Comparison of ENCODE assay signal across 19 cellular contexts in genomic region chr2:159022019-159022418, GRCh38. TPM values are rescaled to one million over a fixed set of nuclear protein-coding genes. Genes with fewer than 3 reads are reported as not detected.
DNase-seq lines count a peak whose midpoint lies in the region; ATAC-seq, FAIRE-seq and TF ChIP-seq lines count a peak whose summit lies in the region.
"Had no signal": no experiment of that assay in that cellular context is flagged by ENCODE, and none has a peak within 500 bp of the region (broad histone marks: within the 10 kb centered on the region; RNA-seq: fewer than 3 reads in every experiment).

No MANE protein-coding gene starts in this region.

- H3K9ac ChIP-seq in IMR-90 (ENCODE audit: low read depth, low read length) (no peak overlapping the region), endothelial cell of umbilical vein (replicated peaks; ENCODE audit: extremely low read depth, insufficient read depth, low read length) (no peak overlapping the region)
- H3K9ac ChIP-seq: BLaER1 treated with 17β-estradiol and CSF1 and Interleukin-3, amounts not matched to agents 10 nM and 100 nM had no signal

- no peak overlapping the region for H3K18ac ChIP-seq in IMR-90 (ENCODE audit: low read depth, low read length)

- H3K4me3 ChIP-seq in IMR-90 (ENCODE audit: insufficient read depth, low read depth, low read length) = no peak overlapping the region
- H3K4me3 ChIP-seq in endothelial cell of umbilical vein (replicated peaks in 1 of 3; ENCODE audit: insufficient read depth in 1 of 3, low read depth in 1 of 3, low read length in 3 of 3) = no peak overlapping the region
- no peak overlapping the region for H3K4me3 ChIP-seq in left ventricle myocardium inferior
- H3K4me3 ChIP-seq in aorta (ENCODE audit: low read length in 2 of 2) = no peak overlapping the region
- H3K4me3 ChIP-seq: BLaER1 treated with 17β-estradiol and CSF1 and Interleukin-3, amounts not matched to agents 10 nM and 100 nM; GM12878 had no signal

- no peak overlapping the region for H3K4ac ChIP-seq in IMR-90 (ENCODE audit: low read depth, low read length)

- peaks cover 40 to 44% of the 10 kb centered on the region in 2 experiments for H3K79me1 ChIP-seq in IMR-90 (ENCODE audit: low read depth in 1 of 2, low read length in 2 of 2)

- H3K36me3 ChIP-seq in IMR-90 (ENCODE audit: control insufficient read depth, insufficient read depth, low read length) (no peaks in the 10 kb centered on the region), endothelial cell of umbilical vein (ENCODE audit: control insufficient read depth in 2 of 2, extremely low read depth in 1 of 2, insufficient read depth in 2 of 2, low read length in 2 of 2) (peaks cover 0 to 3% of the 10 kb centered on the region in 2 experiments), left ventricle myocardium inferior (no peaks in the 10 kb centered on the region), aorta (ENCODE audit: control insufficient read depth in 1 of 2, insufficient read depth in 2 of 2, low read length in 1 of 2) (no peaks in the 10 kb centered on the region)
- H3K36me3 ChIP-seq: BLaER1 treated with 17β-estradiol and CSF1 and Interleukin-3, amounts not matched to agents 10 nM and 100 nM had no signal

- no peaks in the 10 kb centered on the region for H3K27me3 Mint-ChIP-seq in nephron progenitor cell (ENCODE audit: low read depth, poor library complexity)
- H3K27me3 Mint-ChIP-seq: B cell had no signal

- H3K27ac Mint-ChIP-seq in nephron progenitor cell = peak overlapping the region; percentile 13
- H3K27ac Mint-ChIP-seq: B cell; CD8-positive, alpha-beta T cell; H9 had no signal

- no peak overlapping the region for H2BK20ac ChIP-seq in IMR-90 (ENCODE audit: low read depth, low read length)

- DNase-seq in IMR-90 = no peak
- no peak for DNase-seq in endothelial cell of umbilical vein (ENCODE audit: low read depth, low spot score)
- no peak for DNase-seq in left ventricle myocardium inferior
- DNase-seq in nephron progenitor cell = no peak
- no peak for DNase-seq in aorta
- DNase-seq in activated naive CD4-positive, alpha-beta T cell treated with anti-CD3 and anti-CD28 coated beads, Interleukin-2, amount 50 U/mL, for 16 hours = no peak
- DNase-seq: Calu3; CD8-positive, alpha-beta T cell; DMS 273 treated with DMSO at 0.1 percent for 48 hours; DMS53; DND-41; EL; H9 had no signal

- no peak overlapping the region for H2AK5ac ChIP-seq in IMR-90 (ENCODE audit: low read depth, low read length)

- H4K8ac ChIP-seq in IMR-90 (ENCODE audit: low read depth in 2 of 2, low read length in 2 of 2) = no peak overlapping the region

- H3K27ac ChIP-seq in IMR-90 (ENCODE audit: insufficient read depth, low read length) (no peak overlapping the region), endothelial cell of umbilical vein (ENCODE audit: insufficient read depth, low read depth, low read length) (no peak overlapping the region), left ventricle myocardium inferior (replicated peaks) (peak overlapping the region; percentile 43), aorta (ENCODE audit: low read depth in 1 of 2, low read length in 2 of 2) (no peak overlapping the region)
- H3K27ac ChIP-seq: BLaER1 treated with 17β-estradiol and CSF1 and Interleukin-3, amounts not matched to agents 10 nM and 100 nM had no signal

- CTCF ChIA-PET in IMR-90 (lab: Yijun Ruan, JAX) = no interaction called here
- CTCF ChIA-PET in endothelial cell of umbilical vein (lab: Charles Lee) = interaction anchor here (2.4 kb wide), 1 partner anchor 97 kb away, joined by 6 read pairs; no protein-coding TSS in a partner anchor

- H2AK9ac ChIP-seq in IMR-90 (replicated peaks; ENCODE audit: low read depth, low read length, poor library complexity) = no peak overlapping the region

- H4K20me1 ChIP-seq in IMR-90 (ENCODE audit: insufficient read depth, low read length) (peaks cover 11% of the 10 kb centered on the region; the same call in 1 of the 2 replicates), endothelial cell of umbilical vein (replicated peaks; ENCODE audit: control insufficient read depth, extremely low read depth, insufficient read depth, low read length) (peaks cover 8% of the 10 kb centered on the region)
- H4K20me1 ChIP-seq: BLaER1 treated with 17β-estradiol and CSF1 and Interleukin-3, amounts not matched to agents 10 nM and 100 nM had no signal

- H3K9me1 ChIP-seq in IMR-90 (ENCODE audit: insufficient read depth, low read length) (peaks cover 5% of the 10 kb centered on the region; the same call in 1 of the 2 replicates), endothelial cell of umbilical vein (replicated peaks; ENCODE audit: control insufficient read depth, extremely low read depth, insufficient read depth, low read length) (no peaks in the 10 kb centered on the region)

- H3K9me3 Mint-ChIP-seq in nephron progenitor cell = peaks cover under 1% of the 10 kb centered on the region
- H3K9me3 Mint-ChIP-seq: CD8-positive, alpha-beta T cell; H9 had no signal

- TF ChIP-seq RAD21 in IMR-90 (IDR thresholded peaks at IDR 0.05; ENCODE audit: low read length) = no peak

- FAIRE-seq in endothelial cell of umbilical vein (lab: Jason Lieb, UNC) = peak; percentile 42
- FAIRE-seq: GM12878, GM19239, H1, HTR-8/SVneo had no signal

- H3K4me1 Mint-ChIP-seq in nephron progenitor cell = peaks cover 6% of the 10 kb centered on the region
- H3K4me1 Mint-ChIP-seq: B cell had no signal

- no peak overlapping the region for H2BK15ac ChIP-seq in IMR-90 (ENCODE audit: low read depth, low read length)

- no peak overlapping the region for H2BK120ac ChIP-seq in IMR-90 (ENCODE audit: low read depth, low read length)

- H3K79me2 ChIP-seq in endothelial cell of umbilical vein (ENCODE audit: control insufficient read depth, insufficient read depth, low read length) = peaks cover 83% of the 10 kb centered on the region

- no peak overlapping the region for H4K5ac ChIP-seq in IMR-90 (ENCODE audit: low read depth, low read length)

- TF ChIP-seq CTCF in IMR-90 (conservative IDR thresholded peaks at IDR 0.05; ENCODE audit: low read depth, low read length) = no peak
- TF ChIP-seq CTCF in endothelial cell of umbilical vein (IDR thresholded peaks at IDR 0.05; ENCODE audit: extremely low read depth in 1 of 2, insufficient read depth in 1 of 2, low read depth in 1 of 2, low read length in 2 of 2) = no peak
- no peak for TF ChIP-seq CTCF in left ventricle myocardium inferior (IDR thresholded peaks at IDR 0.05; ENCODE audit: borderline replicate concordance)
- no peak for TF ChIP-seq CTCF in nephron progenitor cell (IDR thresholded peaks at IDR 0.05)

- H3K36me3 Mint-ChIP-seq in nephron progenitor cell (ENCODE audit: low read depth) = peaks cover 46% of the 10 kb centered on the region
- H3K36me3 Mint-ChIP-seq: CD8-positive, alpha-beta T cell had no signal

- no peak overlapping the region for H2BK5ac ChIP-seq in IMR-90 (ENCODE audit: low read depth, low read length, poor library complexity, severe bottlenecking)

- in situ Hi-C loops in IMR-90 (cut with MboI; ENCODE audit: low sequenced_read_pairs) = no loop called here

- dilution Hi-C loops in IMR-90 (cut with HindIII; ENCODE audit: low sequenced_read_pairs, unreplicated experiment) (no loop called here), endothelial cell of umbilical vein (cut with MboI; ENCODE audit: extremely low pct_ligation_motif_present, low sequenced_read_pairs) (no loop called here)

- BruUV-seq in IMR-90 (replicated peaks; lab: Mats Ljungman, UMichigan) = no TSS peak
- no TSS peak for BruUV-seq in endothelial cell of umbilical vein (replicated peaks; lab: Mats Ljungman, UMichigan)

- no peak for TF ChIP-seq POLR2A in IMR-90 (IDR thresholded peaks at IDR 0.05; ENCODE audit: low read depth, low read length)
- no peak for TF ChIP-seq POLR2A in endothelial cell of umbilical vein (IDR thresholded peaks at IDR 0.05; ENCODE audit: low read depth, low read length)

- no peak for ATAC-seq in IMR-90 (ENCODE audit: low read depth)
- ATAC-seq in aorta (ENCODE audit: low FRiP score) = no peak
- ATAC-seq: CD8-positive, alpha-beta T cell; GM12878 had no signal

- H4K91ac ChIP-seq in IMR-90 (ENCODE audit: insufficient read depth, low read depth, low read length) = no peak overlapping the region

- POLR2A ChIA-PET in IMR-90 (lab: Charles Lee; ENCODE audit: unreplicated experiment) = no interaction called here
- POLR2A ChIA-PET in endothelial cell of umbilical vein (lab: Charles Lee) = no interaction called here

- intact Hi-C loops in IMR-90 (cut with micrococcal nuclease) (no loop called here), endothelial cell of umbilical vein (cut with micrococcal nuclease) (no loop called here), left ventricle myocardium inferior (cut with micrococcal nuclease) (no loop called here), aorta (cut with DNase I) (no loop called here)

- WGBS in IMR-90 (ENCODE audit: extremely low coverage in 2 of 2, insufficient read length in 1 of 2), 2 experiments = 33% methylated on average over 1 of the region's 5 CpGs; no CpG with 5 or more reads in 1 of the 2 experiments
- WGBS in aorta, 2 donors = 93 to 96% methylated on average over 5 of the region's 5 CpGs

- no peak overlapping the region for H3K4me3 Mint-ChIP-seq in nephron progenitor cell
- H3K4me3 Mint-ChIP-seq: B cell; CD8-positive, alpha-beta T cell; H9 had no signal

- no peaks in the 10 kb centered on the region for H3K27me3 ChIP-seq in IMR-90 (ENCODE audit: control insufficient read depth, insufficient read depth, low read length)
- H3K27me3 ChIP-seq in endothelial cell of umbilical vein (ENCODE audit: control insufficient read depth in 2 of 2, insufficient read depth in 2 of 2, low read length in 2 of 2) = no peaks in the 10 kb centered on the region
- no peaks in the 10 kb centered on the region for H3K27me3 ChIP-seq in left ventricle myocardium inferior (ENCODE audit: low read depth)
- no peaks in the 10 kb centered on the region for H3K27me3 ChIP-seq in aorta (ENCODE audit: control insufficient read depth in 1 of 2, insufficient read depth in 2 of 2, low read length in 1 of 2)
- H3K27me3 ChIP-seq: BLaER1 treated with 17β-estradiol and CSF1 and Interleukin-3, amounts not matched to agents 10 nM and 100 nM had no signal

- H3K9me3 ChIP-seq in IMR-90 (ENCODE audit: control insufficient read depth, insufficient read depth, low read length) = no peaks in the 10 kb centered on the region
- H3K9me3 ChIP-seq in endothelial cell of umbilical vein (replicated peaks; ENCODE audit: control insufficient read depth, insufficient read depth, low read length) = no peaks in the 10 kb centered on the region
- H3K9me3 ChIP-seq in left ventricle myocardium inferior (replicated peaks) = no peaks in the 10 kb centered on the region
- H3K9me3 ChIP-seq in aorta (ENCODE audit: control insufficient read depth, low read length) = no peaks in the 10 kb centered on the region

- no peak overlapping the region for H2AFZ ChIP-seq in IMR-90 (replicated peaks; ENCODE audit: low read length, poor library complexity)
- no peak overlapping the region for H2AFZ ChIP-seq in endothelial cell of umbilical vein (ENCODE audit: low read depth, low read length)

- peaks cover 3% of the 10 kb centered on the region; the same call in 1 of the 2 replicates for H3K4me1 ChIP-seq in IMR-90 (ENCODE audit: control insufficient read depth, insufficient read depth, low read length)
- peaks cover 21% of the 10 kb centered on the region for H3K4me1 ChIP-seq in endothelial cell of umbilical vein (ENCODE audit: control insufficient read depth, extremely low read depth, insufficient read depth, low read length)
- peaks cover 89% of the 10 kb centered on the region for H3K4me1 ChIP-seq in left ventricle myocardium inferior
- H3K4me1 ChIP-seq in aorta (ENCODE audit: control insufficient read depth in 1 of 2, insufficient read depth in 2 of 2, low read length in 2 of 2) = peaks cover 2 to 3% of the 10 kb centered on the region in 2 donors
- H3K4me1 ChIP-seq: BLaER1 treated with 17β-estradiol and CSF1 and Interleukin-3, amounts not matched to agents 10 nM and 100 nM had no signal

- peak overlapping the region; percentile 24; the same call in 1 of the 2 replicates for H3K23ac ChIP-seq in IMR-90 (ENCODE audit: low read depth, low read length)

- H3K14ac ChIP-seq in IMR-90 (replicated peaks; ENCODE audit: low read depth, low read length) = no peak overlapping the region

- H3K4me2 ChIP-seq in IMR-90 (ENCODE audit: low read depth, low read length) = no peak overlapping the region
- H3K4me2 ChIP-seq in endothelial cell of umbilical vein (ENCODE audit: insufficient read depth, low read length) = no peak overlapping the region
- H3K4me2 ChIP-seq: BLaER1 treated with 17β-estradiol and CSF1 and Interleukin-3, amounts not matched to agents 10 nM and 100 nM had no signal

- H3K56ac ChIP-seq in IMR-90 (ENCODE audit: extremely low read depth, insufficient read depth, low read length) = no peak overlapping the region

RNA-seq across cellular contexts. Expression of gene TANC1, which starts 53.6 kb away (rescaled TPM):
- 12.8 and 12.9 TPM in 2 replicates for total RNA-seq in IMR-90 (2012; rRNA removed)
- 10.1 and 10.2 TPM in 2 replicates for polyA plus RNA-seq in IMR-90 (2012; rRNA removed)
- 3.6 and 5.0 TPM in 2 replicates for polyA plus RNA-seq in IMR-90 (2012; cell fraction: cytosol; rRNA removed)
- polyA plus RNA-seq in IMR-90 (2012; cell fraction: nucleus; rRNA removed; ENCODE audit: low replicate concordance) = 27.3 and 53.0 TPM in 2 replicates
- total RNA-seq in endothelial cell of umbilical vein = 86.3 and 99.4 TPM in 2 replicates
- 52.2 and 58.9 TPM in 2 replicates for polyA plus RNA-seq in endothelial cell of umbilical vein
- polyA plus RNA-seq in endothelial cell of umbilical vein (2011; cell fraction: cytosol; rRNA removed) = 38.4 and 43.3 TPM in 2 replicates
- polyA plus RNA-seq in endothelial cell of umbilical vein (2011; cell fraction: nucleus; rRNA removed) = 342 and 357 TPM in 2 replicates
- 36.0 and 42.9 TPM in 2 replicates for polyA plus RNA-seq in endothelial cell of umbilical vein (2012)
- polyA minus RNA-seq in endothelial cell of umbilical vein = 200 and 209 TPM in 2 replicates
- polyA minus RNA-seq in endothelial cell of umbilical vein (2011; cell fraction: cytosol; rRNA and poly(A)+ RNA removed) = 28.9 TPM
- 300 and 392 TPM in 2 replicates for polyA minus RNA-seq in endothelial cell of umbilical vein (2011; cell fraction: nucleus; rRNA and poly(A)+ RNA removed)
- 59.7 TPM for total RNA-seq in left ventricle myocardium inferior
- total RNA-seq in aorta = 10 to 100 TPM; 56.9 to 58.3 TPM
- 10 to 100 TPM in 1 of 2 donors, 1 to 10 TPM in 1; 7.8 to 39.2 TPM for polyA plus RNA-seq in aorta
- total RNA-seq: B cell had no signal
